ENCODE assay signal across 8 cellular contexts in the genomic region with DNA sequence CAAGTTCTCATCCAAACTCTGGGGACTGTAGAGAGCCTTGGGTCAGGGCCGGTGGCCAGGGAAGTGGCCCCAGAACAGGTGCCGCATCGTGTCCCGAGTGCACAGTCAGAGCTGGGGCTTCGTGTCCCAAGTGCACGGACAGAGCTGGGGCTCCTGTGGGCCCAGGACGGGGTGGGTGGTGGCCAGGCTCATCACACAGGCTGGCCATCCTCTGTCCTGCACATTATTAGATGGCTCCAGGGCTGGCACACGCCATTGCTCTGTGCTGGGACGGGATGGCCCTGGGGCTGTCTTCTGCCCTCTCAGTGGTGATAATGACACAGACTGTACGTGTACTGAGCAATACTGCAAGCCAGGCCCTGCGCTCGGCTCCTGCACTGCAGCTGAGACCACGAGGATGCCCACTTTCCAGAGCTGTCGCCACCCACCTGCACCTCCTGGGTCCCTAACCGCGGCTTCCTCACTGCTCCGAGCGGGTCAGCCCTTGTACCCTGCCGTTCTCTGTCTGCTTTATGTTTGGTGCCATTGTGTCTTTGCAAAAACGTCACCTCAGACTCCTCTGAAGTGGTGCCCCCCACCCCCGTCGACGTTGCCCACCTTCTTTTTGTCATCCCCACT. TPM values are rescaled to one million over a fixed set of nuclear protein-coding genes. Genes with fewer than 3 reads are reported as not detected.
DNase-seq lines count a peak whose midpoint lies in the region; ATAC-seq and TF ChIP-seq lines count a peak whose summit lies in the region.

No MANE protein-coding gene starts in this region.

- H3K27ac Mint-ChIP-seq in T-helper 17 cell, result peak overlapping the region; percentile 94

- peak overlapping the region; percentile 79 for H3K9ac ChIP-seq in skeletal muscle satellite cell (ENCODE audit: low read depth, low read length)

- TF ChIP-seq CTCF in GM12875 (IDR thresholded peaks at IDR 0.05; ENCODE audit: borderline replicate concordance, insufficient read depth, low read depth, low read length), result no peak
- no peak for TF ChIP-seq CTCF in foreskin fibroblast (IDR thresholded peaks at IDR 0.05; ENCODE audit: low read depth, low read length)
- TF ChIP-seq CTCF in GM13976 (IDR thresholded peaks at IDR 0.05; ENCODE audit: borderline replicate concordance, control extremely low read depth, extremely low read depth, insufficient read depth, missing control alignments), result no peak

- ATAC-seq in T-helper 17 cell (no peak), GM18858 (IDR thresholded peaks at IDR 0.05; ENCODE audit: unreplicated experiment) (no peak)

- H3K4me3 ChIP-seq in GM12875 (ENCODE audit: low read depth, low read length), result peak overlapping the region; percentile 74
- H3K4me3 ChIP-seq in foreskin fibroblast (ENCODE audit: low read depth in 1 of 2, low read length in 2 of 2), result peak overlapping the region; percentile 69 to 70
- peak overlapping the region; percentile 68 for H3K4me3 ChIP-seq in skeletal muscle satellite cell (ENCODE audit: low read length)

- H3K4me3 Mint-ChIP-seq in T-helper 17 cell, result peak overlapping the region; percentile 95

- H3K27me3 ChIP-seq in skeletal muscle satellite cell (ENCODE audit: control insufficient read depth, insufficient read depth, low read length), result peaks cover 8% of the 10 kb centered on the region

- H3K27me3 Mint-ChIP-seq in T-helper 17 cell, result no peaks in the 10 kb centered on the region

- H3K9me3 ChIP-seq in T-helper 17 cell (ENCODE audit: control insufficient read depth, low read length, poor library complexity, severe bottlenecking) (no peaks in the 10 kb centered on the region), skeletal muscle satellite cell (replicated peaks; ENCODE audit: low read length) (no peaks in the 10 kb centered on the region)

- no peak for DNase-seq in T-helper 17 cell
- DNase-seq in foreskin fibroblast, result no peak
- DNase-seq in KG1 (lab: John Stamatoyannopoulos, UW), result no peak
- no peak for DNase-seq in GM13976 (ENCODE audit: low spot score)
- no peak for DNase-seq in DMS79 (lab: John Stamatoyannopoulos, UW)

- no peaks in the 10 kb centered on the region for H3K36me3 Mint-ChIP-seq in T-helper 17 cell (ENCODE audit: low read depth)

- peaks cover 25% of the 10 kb centered on the region for H3K4me1 ChIP-seq in skeletal muscle satellite cell (ENCODE audit: control insufficient read depth, insufficient read depth, low read length)

- H3K4me1 Mint-ChIP-seq in T-helper 17 cell, result peaks cover 55% of the 10 kb centered on the region

- no peaks in the 10 kb centered on the region for H3K36me3 ChIP-seq in skeletal muscle satellite cell (ENCODE audit: insufficient read depth, low read length)

- in situ Hi-C loops in GM13976 (cut with MboI; ENCODE audit: low sequenced_read_pairs, unreplicated experiment), result no loop called here

- peak overlapping the region; percentile 96 for H3K4me2 ChIP-seq in skeletal muscle satellite cell (ENCODE audit: low read length)

RNA-seq across cellular contexts. Expression of gene FBRSL1, which starts 1.9 kb away (rescaled TPM):
- total RNA-seq in T-helper 17 cell, result 10 to 100 TPM; 79.3 to 86.3 TPM
- total RNA-seq in skeletal muscle satellite cell (2012; rRNA removed), result 5.2 and 8.6 TPM in 2 replicates
